In the genomic region with DNA sequence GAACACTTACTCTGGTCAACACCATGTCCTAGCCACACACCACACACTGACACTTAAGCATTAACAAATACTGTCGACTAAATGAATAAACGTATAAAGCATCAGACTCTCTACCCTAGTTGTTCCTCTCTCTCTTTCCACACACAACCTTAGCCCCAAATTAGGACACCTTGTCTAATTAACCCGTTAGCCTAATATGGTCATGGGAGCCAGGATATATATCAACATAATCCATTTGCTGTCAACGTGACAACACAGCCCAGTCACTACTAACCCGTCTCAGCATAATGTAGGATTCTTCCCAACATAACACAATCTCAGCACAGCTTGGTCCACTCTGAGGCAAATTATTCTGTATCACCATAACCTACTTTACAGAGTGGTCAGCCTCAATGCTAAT, we compare ENCODE assay signal across 1 cellular context.
TF ChIP-seq lines count a peak whose summit lies in the region.

No MANE protein-coding gene starts in this region.

TF ChIP-seq in IMR-90, 13 proteins besides CTCF, POLR2A, EP300 and RAD21:
- TF ChIP-seq MAFK (IDR thresholded peaks at IDR 0.05; ENCODE audit: low read depth, low read length), result no peak
- no peak for TF ChIP-seq CEBPB (IDR thresholded peaks at IDR 0.05; ENCODE audit: low read depth, low read length)
- TF ChIP-seq FOS (IDR thresholded peaks at IDR 0.05; ENCODE audit: low read depth, low read length), result no peak
- TF ChIP-seq CHD1 (IDR thresholded peaks at IDR 0.05; ENCODE audit: low read depth, low read length), result no peak
- no peak for TF ChIP-seq NFE2L2 (IDR thresholded peaks at IDR 0.05; ENCODE audit: low read depth, low read length)
- TF ChIP-seq RCOR1 (IDR thresholded peaks at IDR 0.05; ENCODE audit: insufficient replicate concordance, low read length), result no peak
- TF ChIP-seq MXI1 (IDR thresholded peaks at IDR 0.05; ENCODE audit: borderline replicate concordance, low read depth, low read length), result no peak
- TF ChIP-seq MAZ (IDR thresholded peaks at IDR 0.05; ENCODE audit: borderline replicate concordance, low read depth, low read length), result no peak
- TF ChIP-seq, protein P1, sequence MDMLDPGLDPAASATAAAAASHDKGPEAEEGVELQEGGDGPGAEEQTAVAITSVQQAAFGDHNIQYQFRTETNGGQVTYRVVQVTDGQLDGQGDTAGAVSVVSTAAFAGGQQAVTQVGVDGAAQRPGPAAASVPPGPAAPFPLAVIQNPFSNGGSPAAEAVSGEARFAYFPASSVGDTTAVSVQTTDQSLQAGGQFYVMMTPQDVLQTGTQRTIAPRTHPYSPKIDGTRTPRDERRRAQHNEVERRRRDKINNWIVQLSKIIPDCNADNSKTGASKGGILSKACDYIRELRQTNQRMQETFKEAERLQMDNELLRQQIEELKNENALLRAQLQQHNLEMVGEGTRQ (IDR thresholded peaks at IDR 0.05; ENCODE audit: low read depth, low read length), result no peak
- TF ChIP-seq BHLHE40 (IDR thresholded peaks at IDR 0.05; ENCODE audit: low read depth, low read length), result no peak
- no peak for TF ChIP-seq RFX5 (IDR thresholded peaks at IDR 0.05; ENCODE audit: low read depth, low read length)
- TF ChIP-seq, protein P2, sequence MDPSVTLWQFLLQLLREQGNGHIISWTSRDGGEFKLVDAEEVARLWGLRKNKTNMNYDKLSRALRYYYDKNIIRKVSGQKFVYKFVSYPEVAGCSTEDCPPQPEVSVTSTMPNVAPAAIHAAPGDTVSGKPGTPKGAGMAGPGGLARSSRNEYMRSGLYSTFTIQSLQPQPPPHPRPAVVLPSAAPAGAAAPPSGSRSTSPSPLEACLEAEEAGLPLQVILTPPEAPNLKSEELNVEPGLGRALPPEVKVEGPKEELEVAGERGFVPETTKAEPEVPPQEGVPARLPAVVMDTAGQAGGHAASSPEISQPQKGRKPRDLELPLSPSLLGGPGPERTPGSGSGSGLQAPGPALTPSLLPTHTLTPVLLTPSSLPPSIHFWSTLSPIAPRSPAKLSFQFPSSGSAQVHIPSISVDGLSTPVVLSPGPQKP (IDR thresholded peaks at IDR 0.05; ENCODE audit: borderline replicate concordance, low read depth, low read length), result no peak
- TF ChIP-seq SMC3 (IDR thresholded peaks at IDR 0.05; ENCODE audit: low read depth, low read length), result no peak
